8 cellular contexts compared by ENCODE assay signal in the genomic region with DNA sequence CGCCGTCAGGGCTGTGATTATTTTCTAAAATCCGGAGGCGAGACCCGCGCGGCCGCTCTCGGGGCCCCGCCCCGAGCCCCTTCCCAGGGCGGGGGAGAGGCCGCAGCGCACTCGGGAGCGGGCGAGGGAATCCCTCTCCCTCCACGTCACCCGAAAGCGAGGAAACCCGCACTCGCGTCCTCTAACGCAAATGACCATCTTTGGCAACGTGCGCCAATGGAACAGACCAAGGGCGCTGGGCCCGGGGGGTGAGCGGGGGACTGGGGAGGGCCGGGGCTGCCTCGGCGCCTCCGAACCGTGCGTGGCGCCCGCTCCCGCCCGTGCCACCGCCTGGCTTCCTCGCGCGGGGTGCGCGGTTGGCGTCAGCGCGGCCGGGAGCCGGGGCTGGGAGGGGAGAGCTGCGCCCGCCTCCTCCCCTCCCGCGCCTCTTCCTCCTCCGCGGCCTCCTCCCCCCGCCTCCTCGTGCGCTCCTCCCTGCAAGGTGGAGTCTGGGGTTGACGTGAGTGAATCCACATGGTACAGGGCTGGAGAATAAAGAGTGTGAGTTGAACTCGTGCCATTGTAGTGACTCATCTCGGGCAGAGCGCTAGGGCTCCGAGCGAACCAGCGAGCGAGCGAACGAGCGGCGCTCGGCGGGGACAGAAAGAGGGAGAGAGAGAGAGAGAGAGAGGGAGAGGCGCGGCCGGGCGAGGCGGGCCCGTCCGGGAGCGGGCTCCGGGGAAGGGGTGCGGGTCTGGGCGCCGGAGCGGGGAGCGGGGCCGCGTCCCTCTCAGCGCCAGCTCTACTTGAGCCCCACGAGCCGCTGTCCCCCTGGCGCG. TPM values are rescaled to one million over a fixed set of nuclear protein-coding genes. Genes with fewer than 3 reads are reported as not detected.
A peak's percentile ranks its signal among the peaks of the same experiment; 100 is the strongest.
DNase-seq lines count a peak whose midpoint lies in the region; ATAC-seq and TF ChIP-seq lines count a peak whose summit lies in the region.

FOSL2 (plus strand) TSS at position 562 of the 818 bp plus-strand sequence. CDS start 863 bp downstream, outside the sequence.

- TF ChIP-seq EP300 in SK-N-SH (IDR thresholded peaks at IDR 0.05; ENCODE audit: borderline replicate concordance in 1 of 2, low read depth in 1 of 2, low read length in 1 of 2): 0 out of 4 replicates have a peak, but pooled peaks have one; percentile 8 to 24

- TF ChIP-seq CTCF in NB4 (IDR thresholded peaks at IDR 0.05; ENCODE audit: low read depth, low read length): no peak
- no peak for TF ChIP-seq CTCF in SK-N-SH (IDR thresholded peaks at IDR 0.05)
- TF ChIP-seq CTCF in testis (IDR thresholded peaks at IDR 0.05): no peak

- H3K27me3 ChIP-seq in SK-N-SH (ENCODE audit: insufficient read depth) (no peaks in the 10 kb centered on the region), testis (no peaks in the 10 kb centered on the region)

- peak within 1 kb of the TSS; percentile 68 for H2AFZ ChIP-seq in SK-N-SH (ENCODE audit: low read depth)

- H3K4me1 ChIP-seq in SK-N-SH (ENCODE audit: control insufficient read depth in 1 of 2, insufficient read depth in 2 of 2, low read depth in 1 of 2, low read length in 1 of 2) (peaks cover 23 to 24% of the 10 kb centered on the region in 2 experiments), testis (peaks cover 25% of the 10 kb centered on the region)

- H3K79me2 ChIP-seq in SK-N-SH (ENCODE audit: insufficient read depth): peaks cover 47% of the 10 kb centered on the region

- no peaks in the 10 kb centered on the region for H3K9me3 ChIP-seq in SK-N-SH
- no peaks in the 10 kb centered on the region for H3K9me3 ChIP-seq in testis

- H3K9ac ChIP-seq in SK-N-SH: peak within 1 kb of the TSS; percentile 98

- H3K4me3 ChIP-seq in NB4 (ENCODE audit: low read depth, low read length): peak within 1 kb of the TSS; percentile 75
- H3K4me3 ChIP-seq in SK-N-SH (ENCODE audit: low read depth in 2 of 2, low read length in 1 of 2): peak within 1 kb of the TSS; percentile 83 to 84
- H3K4me3 ChIP-seq in testis: peak within 1 kb of the TSS; percentile 62 to 77

- H3K36me3 ChIP-seq in SK-N-SH (replicated peaks in 1 of 2; ENCODE audit: control insufficient read depth in 1 of 2, insufficient read depth in 2 of 2, low read length in 1 of 2): peaks cover 0 to under 1% of the 10 kb centered on the region in 2 experiments
- no peaks in the 10 kb centered on the region for H3K36me3 ChIP-seq in testis (ENCODE audit: low read depth, missing control alignments)

- H3K27ac ChIP-seq in SK-N-SH (ENCODE audit: low read depth in 2 of 2, low read length in 1 of 2): peak within 1 kb of the TSS; percentile 86 to 97
- H3K27ac ChIP-seq in testis: peak within 1 kb of the TSS; percentile 99 to 100

- WGBS in SK-N-SH (ENCODE audit: low lambda C conversion rate): 2% methylated on average over 35 of the region's 94 CpGs
- WGBS in testis, 2 donors: 0 to 1% methylated on average over 31 to 81 of the region's 94 CpGs

- CTCF ChIA-PET in SK-N-SH (lab: Yijun Ruan, JAX): interaction anchor here (0.6 to 5.5 kb wide), 15 partner anchors 11 to 688 kb away, joined by 3 to 33 read pairs (median 3); no protein-coding TSS in a partner anchor

- intact Hi-C loops in testis (cut with DNase I; ENCODE audit: low total_unique reads): loop anchor here (5.0 to 10.0 kb wide), 2 partner anchors 438 to 685 kb away; no protein-coding TSS in a partner anchor

- H4K20me1 ChIP-seq in SK-N-SH (ENCODE audit: insufficient read depth): peaks cover 4% of the 10 kb centered on the region

- POLR2A ChIA-PET in SK-N-SH (lab: Yijun Ruan, JAX): interaction anchor here (0.6 to 5.0 kb wide), 9 partner anchors 9 to 1804 kb away, joined by 3 to 79 read pairs (median 3); partner anchors contain the start of genes BABAM2, PPP1CB and RBKS

- H3K9me2 ChIP-seq in SK-N-SH: no peaks in the 10 kb centered on the region

- ATAC-seq in HG02571 (IDR thresholded peaks at IDR 0.05; ENCODE audit: unreplicated experiment): peak; percentile 73

- DNase-seq in GM04504 (ENCODE audit: low read depth) (peak; percentile 100), NB4 (ENCODE audit: low read depth) (peak; percentile 100), SK-N-SH (peak; percentile 98), globus pallidus (ENCODE audit: low spot score) (peak; percentile 92), occipital lobe (lab: John Stamatoyannopoulos, UW) (peak; percentile 96), testis (peak; percentile 97)
- DNase-seq in activated naive CD4-positive, alpha-beta T cell treated with anti-CD3 and anti-CD28 coated beads, Interleukin-2, amount 50 U/mL, for 16 hours: peak; percentile 93

- peak within 1 kb of the TSS; percentile 89 for H3K4me2 ChIP-seq in SK-N-SH

- peak; percentile 34 for TF ChIP-seq RAD21 in SK-N-SH (IDR thresholded peaks at IDR 0.05; ENCODE audit: low read length)

- peaks cover 35% of the 10 kb centered on the region for H3F3A ChIP-seq in SK-N-SH (replicated peaks; ENCODE audit: insufficient read depth)

- TF ChIP-seq POLR2A in NB4 (IDR thresholded peaks at IDR 0.05; ENCODE audit: extremely low read depth, insufficient read length): peak; percentile 91
- peak; percentile 96 for TF ChIP-seq POLR2A in testis (IDR thresholded peaks at IDR 0.05)

TF ChIP-seq in SK-N-SH, 30 proteins besides CTCF, POLR2A, EP300 and RAD21 (continues in another document):
- TF ChIP-seq CHD2 (IDR thresholded peaks at IDR 0.05; ENCODE audit: low read length, partially characterized antibody) (peak; percentile 47), POLR2AphosphoS5 (IDR thresholded peaks at IDR 0.05; ENCODE audit: low read depth, low read length) (peak; percentile 96), SMC3 (IDR thresholded peaks at IDR 0.05; ENCODE audit: low read depth, low read length) (peak; percentile 29; the same call in 1 of the 2 replicates), GABPA (IDR thresholded peaks at IDR 0.05; ENCODE audit: low read depth) (0 out of 2 replicates have a peak, but pooled peaks have one; percentile 7), RFX5 (IDR thresholded peaks at IDR 0.05; ENCODE audit: low read length) (0 out of 2 replicates have a peak, but pooled peaks have one; percentile 13), IRF3 (IDR thresholded peaks at IDR 0.05; ENCODE audit: low read depth, low read length) (no peak), ZBTB33 (IDR thresholded peaks at IDR 0.05; ENCODE audit: borderline replicate concordance, low read depth) (no peak), SIN3A (IDR thresholded peaks at IDR 0.05; ENCODE audit: borderline replicate concordance, low read depth, low read length) (peak; percentile 98), TEAD4 (IDR thresholded peaks at IDR 0.05; ENCODE audit: borderline replicate concordance, insufficient read depth) (peak; percentile 62; the same call in 1 of the 2 replicates), USF1 (IDR thresholded peaks at IDR 0.05; ENCODE audit: borderline replicate concordance, low read depth) (peak; percentile 57; the same call in 1 of the 2 replicates), MEF2A (IDR thresholded peaks at IDR 0.05; ENCODE audit: borderline replicate concordance, low read depth) (no peak), USF2 (IDR thresholded peaks at IDR 0.05; ENCODE audit: borderline replicate concordance, low read depth, low read length) (no peak), JUND (IDR thresholded peaks at IDR 0.05) (peak; percentile 96), FOXM1 (IDR thresholded peaks at IDR 0.05; ENCODE audit: low read depth) (no peak), NFIC (IDR thresholded peaks at IDR 0.05; ENCODE audit: borderline replicate concordance) (peak; percentile 80), RXRA (IDR thresholded peaks at IDR 0.05; ENCODE audit: borderline replicate concordance, low read depth) (peak; percentile 8; the same call in 1 of the 2 replicates)

RNA-seq across cellular contexts. Expression of gene FOSL2, which starts in this region (rescaled TPM):
- polyA plus RNA-seq in SK-N-SH (2012; rRNA removed) (30.1 and 41.7 TPM in 2 replicates), testis (ENCODE audit: insufficient read depth, low read depth, low replicate concordance) (14.1 TPM)
- polyA plus RNA-seq in SK-N-SH (2012; cell fraction: cytosol; rRNA removed): 20.1 and 23.0 TPM in 2 replicates
- polyA plus RNA-seq in SK-N-SH (2012; cell fraction: nucleus; rRNA removed): 50.5 and 72.9 TPM in 2 replicates
- total RNA-seq in occipital lobe (6.2 TPM), testis (10 to 100 TPM; 24.3 to 39.7 TPM)

Comparison
In these comparisons a context has a peak if more than half of its experiments do, and no peak if none do; other contexts are left out.
1. Peak in every context shown above with its lines: DNase-seq, ATAC-seq, H3K4me3 ChIP-seq and H3K27ac ChIP-seq.